Comparison of ENCODE assay signal across 9 cellular contexts in genomic region chr3:184757010-184757651, GRCh38. TPM values are rescaled to one million over a fixed set of nuclear protein-coding genes. Genes with fewer than 3 reads are reported as not detected.
A peak's percentile ranks its signal among the peaks of the same experiment; 100 is the strongest.
DNase-seq lines count a peak whose midpoint lies in the region; ATAC-seq and TF ChIP-seq lines count a peak whose summit lies in the region.
"Had no signal": no experiment of that assay in that cellular context is flagged by ENCODE, and none has a peak within 500 bp of the region (broad histone marks: within the 10 kb centered on the region; RNA-seq: fewer than 3 reads in every experiment).

No MANE protein-coding gene starts in this region.

- 20% methylated on average over 17 of the region's 17 CpGs for WGBS in urinary bladder

- H3K4me1 Mint-ChIP-seq in mesothelial cell of epicardium: peaks cover 42% of the 10 kb centered on the region
- H3K4me1 Mint-ChIP-seq in activated T-helper 2 cell treated with anti-CD3 and anti-CD28 coated beads, Interferon-gamma antibody, Interleukin-2, Interleukin-4, amounts not matched to agents 10 μg/mL and 5 μg/mL and 100 μg/mL, durations not matched to agents 14 hours and 24 hours and 36 hours (ENCODE audit: low read depth): peaks cover 2% of the 10 kb centered on the region

- peak overlapping the region; percentile 3 for H3K4me3 Mint-ChIP-seq in mesothelial cell of epicardium
- no peak overlapping the region for H3K4me3 Mint-ChIP-seq in activated T-helper 2 cell treated with anti-CD3 and anti-CD28 coated beads, Interferon-gamma antibody, Interleukin-2, Interleukin-4, amounts not matched to agents 10 μg/mL and 5 μg/mL and 100 μg/mL, durations not matched to agents 14 hours and 24 hours and 36 hours (ENCODE audit: low read depth)

- peak overlapping the region; percentile 27 to 59 for H3K27ac ChIP-seq in coronary artery
- H3K27ac ChIP-seq in urinary bladder (ENCODE audit: low read depth): peak overlapping the region; percentile 69
- H3K27ac ChIP-seq: VCaP had no signal

- DNase-seq in NCI-H2171 treated with DMSO at 0.1 percent for 48 hours (lab: John Stamatoyannopoulos, UW): peak; percentile 52
- DNase-seq in NCI-H2171 (lab: John Stamatoyannopoulos, UW): no peak
- peak; percentile 81 for DNase-seq in coronary artery (ENCODE audit: low spot score)
- no peak for DNase-seq in mesothelial cell of epicardium (ENCODE audit: low spot score in 2 of 2, unreplicated experiment in 2 of 2)
- DNase-seq in activated T-helper 2 cell treated with anti-CD3 and anti-CD28 coated beads, Interferon-gamma antibody, Interleukin-2, Interleukin-4, amounts not matched to agents 10 μg/mL and 5 μg/mL and 100 μg/mL, durations not matched to agents 14 hours and 24 hours and 36 hours (ENCODE audit: low spot score): no peak

- H3K9me3 Mint-ChIP-seq in mesothelial cell of epicardium: no peaks in the 10 kb centered on the region
- no peaks in the 10 kb centered on the region for H3K9me3 Mint-ChIP-seq in activated T-helper 2 cell treated with anti-CD3 and anti-CD28 coated beads, Interferon-gamma antibody, Interleukin-2, Interleukin-4, amounts not matched to agents 10 μg/mL and 5 μg/mL and 100 μg/mL, durations not matched to agents 14 hours and 24 hours and 36 hours

- H3K36me3 ChIP-seq in urinary bladder (ENCODE audit: insufficient read depth): no peaks in the 10 kb centered on the region

- H3K4me3 ChIP-seq in coronary artery (peak overlapping the region; percentile 56), urinary bladder (ENCODE audit: low read depth, low read length) (no peak overlapping the region)

- no peak for TF ChIP-seq CTCF in coronary artery (IDR thresholded peaks at IDR 0.05)
- TF ChIP-seq CTCF in mesothelial cell of epicardium (IDR thresholded peaks at IDR 0.05; ENCODE audit: unreplicated experiment): no peak

- no peaks in the 10 kb centered on the region for H3K27me3 Mint-ChIP-seq in mesothelial cell of epicardium (ENCODE audit: low read depth)
- no peaks in the 10 kb centered on the region for H3K27me3 Mint-ChIP-seq in activated T-helper 2 cell treated with anti-CD3 and anti-CD28 coated beads, Interferon-gamma antibody, Interleukin-2, Interleukin-4, amounts not matched to agents 10 μg/mL and 5 μg/mL and 100 μg/mL, durations not matched to agents 14 hours and 24 hours and 36 hours (ENCODE audit: low read depth)

- no peaks in the 10 kb centered on the region for H3K36me3 Mint-ChIP-seq in mesothelial cell of epicardium
- no peaks in the 10 kb centered on the region for H3K36me3 Mint-ChIP-seq in activated T-helper 2 cell treated with anti-CD3 and anti-CD28 coated beads, Interferon-gamma antibody, Interleukin-2, Interleukin-4, amounts not matched to agents 10 μg/mL and 5 μg/mL and 100 μg/mL, durations not matched to agents 14 hours and 24 hours and 36 hours (ENCODE audit: low read depth)

- intact Hi-C loops in activated T-helper 2 cell treated with anti-CD3 and anti-CD28 coated beads, Interferon-gamma antibody, Interleukin-2, Interleukin-4, amounts not matched to agents 10 μg/mL and 5 μg/mL and 100 μg/mL, durations not matched to agents 14 hours and 24 hours and 36 hours (cut with micrococcal nuclease): no loop called here

- ATAC-seq in SK-N-SH treated with all-trans-retinoic acid at 6 μM for 48 hours: no peak
- ATAC-seq in HG03571 (IDR thresholded peaks at IDR 0.05; ENCODE audit: unreplicated experiment): no peak

- H3K27ac Mint-ChIP-seq in mesothelial cell of epicardium: peak overlapping the region; percentile 55
- H3K27ac Mint-ChIP-seq in activated T-helper 2 cell treated with anti-CD3 and anti-CD28 coated beads, Interferon-gamma antibody, Interleukin-2, Interleukin-4, amounts not matched to agents 10 μg/mL and 5 μg/mL and 100 μg/mL, durations not matched to agents 14 hours and 24 hours and 36 hours: no peak overlapping the region

- H3K4me1 ChIP-seq in urinary bladder (ENCODE audit: insufficient read depth): no peaks in the 10 kb centered on the region

TF ChIP-seq in SK-N-SH treated with all-trans-retinoic acid at 6 μM for 48 hours, 23 proteins besides CTCF, POLR2A, EP300 and RAD21:
- TF ChIP-seq RARB (CRISPR knock-in tag; IDR thresholded peaks at IDR 0.05) (no peak), ESRRG (CRISPR knock-in tag; IDR thresholded peaks at IDR 0.05) (no peak), CREB5 (CRISPR knock-in tag; IDR thresholded peaks at IDR 0.05; ENCODE audit: low read depth) (no peak), TCF4 (CRISPR knock-in tag; IDR thresholded peaks at IDR 0.05; ENCODE audit: borderline replicate concordance) (no peak), ZNF565 (CRISPR knock-in tag; conservative IDR thresholded peaks at IDR 0.05; ENCODE audit: low read depth) (no peak), ZNF70 (CRISPR knock-in tag; IDR thresholded peaks at IDR 0.05) (no peak), ISL1 (CRISPR knock-in tag; IDR thresholded peaks at IDR 0.05) (no peak), POU6F1 (CRISPR knock-in tag; IDR thresholded peaks at IDR 0.05; ENCODE audit: borderline replicate concordance, low read depth) (no peak)

RNA-seq across cellular contexts. Expression of gene MAGEF1, which starts 45.3 kb away (rescaled TPM):
- total RNA-seq in mesothelial cell of epicardium (67.6 to 68.9 TPM (median 68.4 TPM) in 3 replicates), urinary bladder (26.3 TPM)
- 54.2 TPM for polyA plus RNA-seq in urinary bladder
- 15.9 and 16.0 TPM in 2 replicates for total RNA-seq in activated T-helper 2 cell treated with anti-CD3 and anti-CD28 coated beads, Interferon-gamma antibody, Interleukin-2, Interleukin-4, amounts not matched to agents 10 μg/mL and 5 μg/mL and 100 μg/mL, durations not matched to agents 14 hours and 24 hours and 36 hours

RNA-seq across cellular contexts. Expression of gene VPS8, which starts 54.8 kb away (rescaled TPM):
- total RNA-seq in mesothelial cell of epicardium (67.5 to 82.4 TPM (median 73.3 TPM) in 3 replicates), urinary bladder (200 TPM)
- 14.0 TPM for polyA plus RNA-seq in urinary bladder
- 36.6 and 40.1 TPM in 2 replicates for total RNA-seq in activated T-helper 2 cell treated with anti-CD3 and anti-CD28 coated beads, Interferon-gamma antibody, Interleukin-2, Interleukin-4, amounts not matched to agents 10 μg/mL and 5 μg/mL and 100 μg/mL, durations not matched to agents 14 hours and 24 hours and 36 hours

Comparison
In these comparisons a context has a peak if more than half of its experiments do, and no peak if none do; other contexts are left out.
1. DNase-seq: peak in NCI-H2171 treated with DMSO at 0.1 percent for 48 hours (single experiment) and coronary artery (single experiment); none in NCI-H2171 (single experiment), mesothelial cell of epicardium (0 of 2) and activated T-helper 2 cell treated with anti-CD3 and anti-CD28 coated beads, Interferon-gamma antibody, Interleukin-2, Interleukin-4, amounts not matched to agents 10 μg/mL and 5 μg/mL and 100 μg/mL, durations not matched to agents 14 hours and 24 hours and 36 hours (single experiment).